In the genomic region with DNA sequence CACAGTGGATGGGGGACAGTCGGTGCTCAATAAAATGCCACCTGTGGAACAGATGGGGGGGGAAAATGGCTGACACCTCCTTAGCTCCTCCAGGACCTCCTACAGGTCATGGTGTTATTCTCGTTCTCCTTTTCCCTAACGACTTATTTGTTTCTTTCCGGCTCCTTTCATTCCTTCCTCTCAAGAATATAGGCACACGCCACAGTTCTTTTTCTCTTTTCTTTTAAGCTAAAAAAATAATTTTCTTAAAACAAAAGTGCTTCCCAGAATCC, we compare ENCODE assay signal across 1 cellular context.
TF ChIP-seq lines count a peak whose summit lies in the region.

No MANE protein-coding gene starts in this region.

TF ChIP-seq in HepG2, 621 proteins besides CTCF, POLR2A, EP300 and RAD21 (continued from another document and continues in another):
- TF ChIP-seq, protein P1, sequence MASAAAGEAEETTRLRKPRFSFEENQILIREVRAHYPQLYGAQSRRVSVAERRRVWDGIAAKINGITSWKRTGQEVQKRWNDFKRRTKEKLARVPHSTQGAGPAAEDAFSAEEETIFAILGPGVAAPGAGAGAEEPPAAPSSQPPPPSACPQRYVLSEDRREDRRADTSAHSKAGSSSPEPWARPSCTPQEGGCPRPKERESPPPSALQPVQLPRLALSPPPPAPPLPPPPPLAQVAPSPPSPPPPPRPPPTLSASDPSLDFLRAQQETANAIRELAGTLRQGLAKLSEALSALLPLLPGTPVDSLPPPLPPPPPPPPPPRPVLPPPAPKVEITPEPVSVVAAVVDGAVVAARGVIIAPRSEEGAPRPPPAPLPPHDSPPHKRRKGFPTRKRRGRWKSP (CRISPR knock-in tag; IDR thresholded peaks at IDR 0.05) = no peak
- no peak for TF ChIP-seq ZNF563 (CRISPR knock-in tag; IDR thresholded peaks at IDR 0.05)
- no peak for TF ChIP-seq ZNF567 (CRISPR knock-in tag; IDR thresholded peaks at IDR 0.05; ENCODE audit: borderline replicate concordance)
- TF ChIP-seq ZNF253 (CRISPR knock-in tag; IDR thresholded peaks at IDR 0.05; ENCODE audit: borderline replicate concordance) = no peak
- no peak for TF ChIP-seq AKAP8 (CRISPR knock-in tag; IDR thresholded peaks at IDR 0.05)
- TF ChIP-seq ZNF333 (CRISPR knock-in tag; IDR thresholded peaks at IDR 0.05; ENCODE audit: borderline replicate concordance) = 0 out of 2 replicates have a peak, but pooled peaks have one; percentile 56
- TF ChIP-seq ATRX (CRISPR knock-in tag; IDR thresholded peaks at IDR 0.05; ENCODE audit: borderline replicate concordance) = no peak
- no peak for TF ChIP-seq ZNF180 (CRISPR knock-in tag; IDR thresholded peaks at IDR 0.05; ENCODE audit: borderline replicate concordance, low read depth)
- TF ChIP-seq ZNF878 (CRISPR knock-in tag; IDR thresholded peaks at IDR 0.05) = peak; percentile 25; the same call in 1 of the 2 replicates
- no peak for TF ChIP-seq RFX5 (IDR thresholded peaks at IDR 0.05; ENCODE audit: low read depth, low read length)
- TF ChIP-seq ZNF598 (CRISPR knock-in tag; IDR thresholded peaks at IDR 0.05; ENCODE audit: borderline replicate concordance) = no peak
- no peak for TF ChIP-seq SETDB1 (CRISPR knock-in tag; IDR thresholded peaks at IDR 0.05; ENCODE audit: borderline replicate concordance)
- no peak for TF ChIP-seq ZNF430 (CRISPR knock-in tag; IDR thresholded peaks at IDR 0.05)
- TF ChIP-seq STAG1 (CRISPR knock-in tag; IDR thresholded peaks at IDR 0.05) = no peak
- TF ChIP-seq MED13 (CRISPR knock-in tag; IDR thresholded peaks at IDR 0.05) = no peak
- TF ChIP-seq, protein P2, sequence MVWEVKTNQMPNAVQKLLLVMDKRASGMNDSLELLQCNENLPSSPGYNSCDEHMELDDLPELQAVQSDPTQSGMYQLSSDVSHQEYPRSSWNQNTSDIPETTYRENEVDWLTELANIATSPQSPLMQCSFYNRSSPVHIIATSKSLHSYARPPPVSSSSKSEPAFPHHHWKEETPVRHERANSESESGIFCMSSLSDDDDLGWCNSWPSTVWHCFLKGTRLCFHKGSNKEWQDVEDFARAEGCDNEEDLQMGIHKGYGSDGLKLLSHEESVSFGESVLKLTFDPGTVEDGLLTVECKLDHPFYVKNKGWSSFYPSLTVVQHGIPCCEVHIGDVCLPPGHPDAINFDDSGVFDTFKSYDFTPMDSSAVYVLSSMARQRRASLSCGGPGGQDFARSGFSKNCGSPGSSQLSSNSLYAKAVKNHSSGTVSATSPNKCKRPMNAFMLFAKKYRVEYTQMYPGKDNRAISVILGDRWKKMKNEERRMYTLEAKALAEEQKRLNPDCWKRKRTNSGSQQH (CRISPR knock-in tag; IDR thresholded peaks at IDR 0.05; ENCODE audit: low read depth) = no peak
- TF ChIP-seq, protein P3, sequence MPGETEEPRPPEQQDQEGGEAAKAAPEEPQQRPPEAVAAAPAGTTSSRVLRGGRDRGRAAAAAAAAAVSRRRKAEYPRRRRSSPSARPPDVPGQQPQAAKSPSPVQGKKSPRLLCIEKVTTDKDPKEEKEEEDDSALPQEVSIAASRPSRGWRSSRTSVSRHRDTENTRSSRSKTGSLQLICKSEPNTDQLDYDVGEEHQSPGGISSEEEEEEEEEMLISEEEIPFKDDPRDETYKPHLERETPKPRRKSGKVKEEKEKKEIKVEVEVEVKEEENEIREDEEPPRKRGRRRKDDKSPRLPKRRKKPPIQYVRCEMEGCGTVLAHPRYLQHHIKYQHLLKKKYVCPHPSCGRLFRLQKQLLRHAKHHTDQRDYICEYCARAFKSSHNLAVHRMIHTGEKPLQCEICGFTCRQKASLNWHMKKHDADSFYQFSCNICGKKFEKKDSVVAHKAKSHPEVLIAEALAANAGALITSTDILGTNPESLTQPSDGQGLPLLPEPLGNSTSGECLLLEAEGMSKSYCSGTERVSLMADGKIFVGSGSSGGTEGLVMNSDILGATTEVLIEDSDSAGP (CRISPR knock-in tag; IDR thresholded peaks at IDR 0.05; ENCODE audit: borderline replicate concordance) = no peak
- TF ChIP-seq, protein P4, sequence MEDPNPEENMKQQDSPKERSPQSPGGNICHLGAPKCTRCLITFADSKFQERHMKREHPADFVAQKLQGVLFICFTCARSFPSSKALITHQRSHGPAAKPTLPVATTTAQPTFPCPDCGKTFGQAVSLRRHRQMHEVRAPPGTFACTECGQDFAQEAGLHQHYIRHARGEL (CRISPR knock-in tag; IDR thresholded peaks at IDR 0.05) = no peak
- TF ChIP-seq ZMAT3 (CRISPR knock-in tag; conservative IDR thresholded peaks at IDR 0.05) = no peak
- 0 out of 2 replicates have a peak, but pooled peaks have one; percentile 41 for TF ChIP-seq NFIC (IDR thresholded peaks at IDR 0.05; ENCODE audit: low read length)
- TF ChIP-seq TCF7 (IDR thresholded peaks at IDR 0.05; ENCODE audit: low read depth) = no peak
- no peak for TF ChIP-seq FOXP1 (IDR thresholded peaks at IDR 0.05)
- no peak for TF ChIP-seq FOXP1 (CRISPR knock-in tag; IDR thresholded peaks at IDR 0.05)
- TF ChIP-seq KLF11 (CRISPR knock-in tag; IDR thresholded peaks at IDR 0.05) = no peak
- TF ChIP-seq ZEB1 (IDR thresholded peaks at IDR 0.05; ENCODE audit: insufficient replicate concordance, low read depth) = no peak
- no peak for TF ChIP-seq NKX3-1 (CRISPR knock-in tag; IDR thresholded peaks at IDR 0.05)
- TF ChIP-seq, protein P5, sequence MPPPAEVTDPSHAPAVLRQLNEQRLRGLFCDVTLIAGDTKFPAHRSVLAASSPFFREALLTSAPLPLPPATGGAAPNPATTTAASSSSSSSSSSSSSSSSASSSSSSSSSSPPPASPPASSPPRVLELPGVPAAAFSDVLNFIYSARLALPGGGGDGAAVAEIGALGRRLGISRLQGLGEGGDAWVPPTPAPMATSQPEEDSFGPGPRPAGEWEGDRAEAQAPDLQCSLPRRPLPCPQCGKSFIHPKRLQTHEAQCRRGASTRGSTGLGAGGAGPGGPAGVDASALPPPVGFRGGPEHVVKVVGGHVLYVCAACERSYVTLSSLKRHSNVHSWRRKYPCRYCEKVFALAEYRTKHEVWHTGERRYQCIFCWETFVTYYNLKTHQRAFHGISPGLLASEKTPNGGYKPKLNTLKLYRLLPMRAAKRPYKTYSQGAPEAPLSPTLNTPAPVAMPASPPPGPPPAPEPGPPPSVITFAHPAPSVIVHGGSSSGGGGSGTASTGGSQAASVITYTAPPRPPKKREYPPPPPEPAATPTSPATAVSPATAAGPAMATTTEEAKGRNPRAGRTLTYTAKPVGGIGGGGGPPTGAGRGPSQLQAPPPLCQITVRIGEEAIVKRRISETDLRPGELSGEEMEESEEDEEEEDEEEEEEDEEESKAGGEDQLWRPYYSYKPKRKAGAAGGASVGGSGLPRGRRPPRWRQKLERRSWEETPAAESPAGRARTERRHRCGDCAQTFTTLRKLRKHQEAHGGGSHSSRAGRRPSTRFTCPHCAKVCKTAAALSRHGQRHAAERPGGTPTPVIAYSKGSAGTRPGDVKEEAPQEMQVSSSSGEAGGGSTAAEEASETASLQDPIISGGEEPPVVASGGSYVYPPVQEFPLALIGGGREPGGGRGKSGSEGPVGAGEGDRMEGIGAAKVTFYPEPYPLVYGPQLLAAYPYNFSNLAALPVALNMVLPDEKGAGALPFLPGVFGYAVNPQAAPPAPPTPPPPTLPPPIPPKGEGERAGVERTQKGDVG (CRISPR knock-in tag; IDR thresholded peaks at IDR 0.05; ENCODE audit: borderline replicate concordance) = no peak
- TF ChIP-seq, protein P6, sequence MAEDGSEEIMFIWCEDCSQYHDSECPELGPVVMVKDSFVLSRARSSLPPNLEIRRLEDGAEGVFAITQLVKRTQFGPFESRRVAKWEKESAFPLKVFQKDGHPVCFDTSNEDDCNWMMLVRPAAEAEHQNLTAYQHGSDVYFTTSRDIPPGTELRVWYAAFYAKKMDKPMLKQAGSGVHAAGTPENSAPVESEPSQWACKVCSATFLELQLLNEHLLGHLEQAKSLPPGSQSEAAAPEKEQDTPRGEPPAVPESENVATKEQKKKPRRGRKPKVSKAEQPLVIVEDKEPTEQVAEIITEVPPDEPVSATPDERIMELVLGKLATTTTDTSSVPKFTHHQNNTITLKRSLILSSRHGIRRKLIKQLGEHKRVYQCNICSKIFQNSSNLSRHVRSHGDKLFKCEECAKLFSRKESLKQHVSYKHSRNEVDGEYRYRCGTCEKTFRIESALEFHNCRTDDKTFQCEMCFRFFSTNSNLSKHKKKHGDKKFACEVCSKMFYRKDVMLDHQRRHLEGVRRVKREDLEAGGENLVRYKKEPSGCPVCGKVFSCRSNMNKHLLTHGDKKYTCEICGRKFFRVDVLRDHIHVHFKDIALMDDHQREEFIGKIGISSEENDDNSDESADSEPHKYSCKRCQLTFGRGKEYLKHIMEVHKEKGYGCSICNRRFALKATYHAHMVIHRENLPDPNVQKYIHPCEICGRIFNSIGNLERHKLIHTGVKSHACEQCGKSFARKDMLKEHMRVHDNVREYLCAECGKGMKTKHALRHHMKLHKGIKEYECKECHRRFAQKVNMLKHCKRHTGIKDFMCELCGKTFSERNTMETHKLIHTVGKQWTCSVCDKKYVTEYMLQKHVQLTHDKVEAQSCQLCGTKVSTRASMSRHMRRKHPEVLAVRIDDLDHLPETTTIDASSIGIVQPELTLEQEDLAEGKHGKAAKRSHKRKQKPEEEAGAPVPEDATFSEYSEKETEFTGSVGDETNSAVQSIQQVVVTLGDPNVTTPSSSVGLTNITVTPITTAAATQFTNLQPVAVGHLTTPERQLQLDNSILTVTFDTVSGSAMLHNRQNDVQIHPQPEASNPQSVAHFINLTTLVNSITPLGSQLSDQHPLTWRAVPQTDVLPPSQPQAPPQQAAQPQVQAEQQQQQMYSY (CRISPR knock-in tag; IDR thresholded peaks at IDR 0.05) = 0 out of 2 replicates have a peak, but pooled peaks have one; percentile 2
- TF ChIP-seq, protein P7, sequence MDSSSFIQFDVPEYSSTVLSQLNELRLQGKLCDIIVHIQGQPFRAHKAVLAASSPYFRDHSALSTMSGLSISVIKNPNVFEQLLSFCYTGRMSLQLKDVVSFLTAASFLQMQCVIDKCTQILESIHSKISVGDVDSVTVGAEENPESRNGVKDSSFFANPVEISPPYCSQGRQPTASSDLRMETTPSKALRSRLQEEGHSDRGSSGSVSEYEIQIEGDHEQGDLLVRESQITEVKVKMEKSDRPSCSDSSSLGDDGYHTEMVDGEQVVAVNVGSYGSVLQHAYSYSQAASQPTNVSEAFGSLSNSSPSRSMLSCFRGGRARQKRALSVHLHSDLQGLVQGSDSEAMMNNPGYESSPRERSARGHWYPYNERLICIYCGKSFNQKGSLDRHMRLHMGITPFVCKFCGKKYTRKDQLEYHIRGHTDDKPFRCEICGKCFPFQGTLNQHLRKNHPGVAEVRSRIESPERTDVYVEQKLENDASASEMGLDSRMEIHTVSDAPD (CRISPR knock-in tag; IDR thresholded peaks at IDR 0.05) = no peak
- peak; percentile 54; the same call in 1 of the 2 replicates for TF ChIP-seq SNAPC2 (CRISPR knock-in tag; IDR thresholded peaks at IDR 0.05)
- TF ChIP-seq, protein P8, sequence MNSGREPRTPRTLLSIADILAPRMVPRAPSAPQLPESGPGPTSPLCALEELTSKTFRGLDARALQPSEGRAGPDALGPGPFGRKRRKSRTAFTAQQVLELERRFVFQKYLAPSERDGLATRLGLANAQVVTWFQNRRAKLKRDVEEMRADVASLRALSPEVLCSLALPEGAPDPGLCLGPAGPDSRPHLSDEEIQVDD (CRISPR knock-in tag; IDR thresholded peaks at IDR 0.05; ENCODE audit: borderline replicate concordance) = no peak
- TF ChIP-seq ZFP36 (IDR thresholded peaks at IDR 0.05; ENCODE audit: borderline replicate concordance, low read depth, low read length, partially characterized antibody) = no peak
- no peak for TF ChIP-seq NFRKB (IDR thresholded peaks at IDR 0.05)
- TF ChIP-seq SRSF1 (optimal IDR thresholded peaks at IDR 0.05; ENCODE audit: low read depth, low read length) = no peak
- no peak for TF ChIP-seq MZF1 (CRISPR knock-in tag; IDR thresholded peaks at IDR 0.05; ENCODE audit: borderline replicate concordance)
- TF ChIP-seq, protein P9, sequence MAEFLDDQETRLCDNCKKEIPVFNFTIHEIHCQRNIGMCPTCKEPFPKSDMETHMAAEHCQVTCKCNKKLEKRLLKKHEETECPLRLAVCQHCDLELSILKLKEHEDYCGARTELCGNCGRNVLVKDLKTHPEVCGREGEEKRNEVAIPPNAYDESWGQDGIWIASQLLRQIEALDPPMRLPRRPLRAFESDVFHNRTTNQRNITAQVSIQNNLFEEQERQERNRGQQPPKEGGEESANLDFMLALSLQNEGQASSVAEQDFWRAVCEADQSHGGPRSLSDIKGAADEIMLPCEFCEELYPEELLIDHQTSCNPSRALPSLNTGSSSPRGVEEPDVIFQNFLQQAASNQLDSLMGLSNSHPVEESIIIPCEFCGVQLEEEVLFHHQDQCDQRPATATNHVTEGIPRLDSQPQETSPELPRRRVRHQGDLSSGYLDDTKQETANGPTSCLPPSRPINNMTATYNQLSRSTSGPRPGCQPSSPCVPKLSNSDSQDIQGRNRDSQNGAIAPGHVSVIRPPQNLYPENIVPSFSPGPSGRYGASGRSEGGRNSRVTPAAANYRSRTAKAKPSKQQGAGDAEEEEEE (CRISPR knock-in tag; IDR thresholded peaks at IDR 0.05; ENCODE audit: borderline replicate concordance) = no peak
- TF ChIP-seq NFATC3 (CRISPR knock-in tag; IDR thresholded peaks at IDR 0.05) = no peak
